ENCODE assay signal across 8 cellular contexts in the genomic region with DNA sequence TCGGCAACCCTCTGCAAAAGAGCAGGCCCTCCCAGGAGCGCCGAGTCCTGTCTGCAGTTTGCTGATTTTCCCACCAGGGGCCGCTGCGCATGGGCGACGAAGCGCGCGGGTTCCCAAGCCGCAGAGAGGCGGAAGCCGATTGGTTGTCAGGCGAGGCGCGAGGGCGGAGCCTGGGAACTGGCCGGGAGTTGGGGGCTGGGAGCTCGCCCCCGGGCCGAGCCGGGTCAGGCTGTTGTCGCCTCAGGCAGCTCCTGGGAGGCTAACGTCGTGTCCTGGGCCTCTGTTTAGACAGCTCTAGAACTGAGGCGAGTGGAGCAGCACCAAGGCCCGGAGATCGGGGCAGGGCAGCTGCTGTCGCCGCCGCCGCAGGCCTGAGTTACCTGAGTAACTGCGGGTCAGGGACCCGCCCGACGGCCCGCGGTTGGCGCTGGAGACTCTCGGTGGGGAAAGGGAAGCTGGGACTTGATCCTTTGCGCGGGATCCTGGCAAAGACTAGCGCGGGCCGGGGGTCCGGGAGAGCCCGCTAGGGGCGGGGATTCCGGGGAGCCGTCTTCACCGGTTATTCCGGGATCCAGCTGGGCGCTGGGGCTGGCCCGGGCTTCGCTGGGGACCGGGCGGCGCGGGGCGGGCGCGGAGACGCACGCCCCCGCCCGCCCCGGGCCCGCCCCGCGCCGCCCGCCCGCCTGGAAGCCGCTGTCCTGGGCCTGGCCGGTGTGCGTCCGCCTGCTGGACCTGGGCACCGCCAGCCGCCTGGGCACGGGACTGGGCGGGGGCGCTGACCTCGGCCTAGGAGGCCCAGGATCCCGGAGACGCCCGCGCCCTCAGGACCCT. TPM values are rescaled to one million over a fixed set of nuclear protein-coding genes. Genes with fewer than 3 reads are reported as not detected.
A peak's percentile ranks its signal among the peaks of the same experiment; 100 is the strongest.
DNase-seq lines count a peak whose midpoint lies in the region; ATAC-seq and TF ChIP-seq lines count a peak whose summit lies in the region.

A gene (plus strand): TSS at position 688 of the 831 bp plus-strand sequence. CDS start 607 bp downstream, outside the sequence.

- H3K36me3 Mint-ChIP-seq in T-helper 1 cell treated with Interleukin-12 subunit alpha and Interleukin-12 subunit beta and Interleukin-4 antibody, amounts not matched to agents 30 μg/mL and 1 μg/mL, for 36 hours (ENCODE audit: low read depth): peaks cover 3% of the 10 kb centered on the region

- peak within 1 kb of the TSS; percentile 87 to 95 for H3K27ac ChIP-seq in uterus

- no peaks in the 10 kb centered on the region for H3K9me3 ChIP-seq in uterus

- no peaks in the 10 kb centered on the region for H3K36me3 ChIP-seq in uterus

- H3K27ac Mint-ChIP-seq in T-helper 1 cell treated with Interleukin-12 subunit alpha and Interleukin-12 subunit beta and Interleukin-4 antibody, amounts not matched to agents 30 μg/mL and 1 μg/mL, for 36 hours: peak within 1 kb of the TSS; percentile 97

- TF ChIP-seq POLR2A in uterus (IDR thresholded peaks at IDR 0.05): peak; percentile 50 to 73

- in situ Hi-C loops in GM13977 (cut with MboI; ENCODE audit: low pct_unique_long_range_greater_than_20kb, low sequenced_read_pairs, unreplicated experiment): loop anchor here (10.0 kb wide), 1 partner anchor 110 kb away; no protein-coding TSS in a partner anchor

- intact Hi-C loops in left ventricle myocardium superior (cut with micrococcal nuclease): no loop called here
- intact Hi-C loops in uterus (cut with DNase I; ENCODE audit: low total_unique reads): no loop called here

- no peaks in the 10 kb centered on the region for H3K27me3 ChIP-seq in uterus

- peak within 1 kb of the TSS; percentile 97 for H3K4me3 Mint-ChIP-seq in T-helper 1 cell treated with Interleukin-12 subunit alpha and Interleukin-12 subunit beta and Interleukin-4 antibody, amounts not matched to agents 30 μg/mL and 1 μg/mL, for 36 hours

- H3K4me3 ChIP-seq in uterus: peak within 1 kb of the TSS; percentile 69 to 73

- H3K27me3 Mint-ChIP-seq in T-helper 1 cell treated with Interleukin-12 subunit alpha and Interleukin-12 subunit beta and Interleukin-4 antibody, amounts not matched to agents 30 μg/mL and 1 μg/mL, for 36 hours (ENCODE audit: low read depth): no peaks in the 10 kb centered on the region

- ATAC-seq in HG02870 (IDR thresholded peaks at IDR 0.05; ENCODE audit: unreplicated experiment) (peak; percentile 66), left ventricle myocardium superior (peak; percentile 93)

- peaks cover 57% of the 10 kb centered on the region for H3K4me1 Mint-ChIP-seq in T-helper 1 cell treated with Interleukin-12 subunit alpha and Interleukin-12 subunit beta and Interleukin-4 antibody, amounts not matched to agents 30 μg/mL and 1 μg/mL, for 36 hours (ENCODE audit: low read depth)

- peak; percentile 95 for TF ChIP-seq CTCF in GM13977 (IDR thresholded peaks at IDR 0.05; ENCODE audit: extremely low read depth, insufficient read depth, missing control alignments)
- TF ChIP-seq CTCF in uterus (IDR thresholded peaks at IDR 0.05): peak; percentile 98 to 99 (median 98)

- H3K9me3 Mint-ChIP-seq in T-helper 1 cell treated with Interleukin-12 subunit alpha and Interleukin-12 subunit beta and Interleukin-4 antibody, amounts not matched to agents 30 μg/mL and 1 μg/mL, for 36 hours: no peaks in the 10 kb centered on the region

- DNase-seq in GM13977 (ENCODE audit: low spot score): peak; percentile 94
- DNase-seq in NCI-H146 (lab: John Stamatoyannopoulos, UW): peak; percentile 93
- peak; percentile 60 to 96 (median 86) for DNase-seq in amygdala (lab: John Stamatoyannopoulos, UW)
- peak; percentile 96 for DNase-seq in left ventricle myocardium superior
- peak; percentile 75 for DNase-seq in pulmonary artery endothelial cell (ENCODE audit: low read depth, low spot score)
- DNase-seq in uterus: peak; percentile 92 to 97

- peaks cover 7% of the 10 kb centered on the region in 2 donors for H3K4me1 ChIP-seq in uterus

RNA-seq across cellular contexts. Expression of the gene that starts here (rescaled TPM):
- total RNA-seq in left ventricle myocardium superior (17.0 TPM), pulmonary artery endothelial cell (23.4 and 31.6 TPM in 2 replicates), uterus (100 to 1,000 TPM in 1 of 4 donors, 10 to 100 TPM in 3; 37.6 to 114 (median 56.3) TPM)

Comparison
In these comparisons a context has a peak if more than half of its experiments do, and no peak if none do; other contexts are left out.
1. Peak in every context shown above with its lines: DNase-seq, ATAC-seq, H3K4me3 ChIP-seq and H3K27ac ChIP-seq.